8 cellular contexts compared by ENCODE assay signal in genomic region chr16:57185446-57185944, GRCh38. TPM values are rescaled to one million over a fixed set of nuclear protein-coding genes. Genes with fewer than 3 reads are reported as not detected.
DNase-seq lines count a peak whose midpoint lies in the region; FAIRE-seq and TF ChIP-seq lines count a peak whose summit lies in the region.

No MANE protein-coding gene starts in this region.

- peak overlapping the region; percentile 99 for H3K27ac Mint-ChIP-seq in astrocyte (ENCODE audit: unreplicated experiment)

- H3K9me3 Mint-ChIP-seq in astrocyte (ENCODE audit: unreplicated experiment), result no peaks in the 10 kb centered on the region

- H3K27me3 Mint-ChIP-seq in astrocyte (ENCODE audit: low read depth, unreplicated experiment), result no peaks in the 10 kb centered on the region

- H3K4me1 Mint-ChIP-seq in astrocyte (ENCODE audit: low read depth, unreplicated experiment), result peaks cover 22% of the 10 kb centered on the region

- no peak; the same call in 1 of the 2 replicates for TF ChIP-seq POLR2A in H54 (IDR thresholded peaks at IDR 0.05; ENCODE audit: low read depth, low read length)

- H3K79me2 ChIP-seq in astrocyte (ENCODE audit: insufficient read depth, low read length), result peaks cover 94% of the 10 kb centered on the region

- H3K27ac ChIP-seq in astrocyte (ENCODE audit: low read depth, low read length), result peak overlapping the region; percentile 94

- no peaks in the 10 kb centered on the region for H3K36me3 ChIP-seq in astrocyte (ENCODE audit: insufficient read depth, low read length)

- peak overlapping the region; percentile 100 for H3K4me3 Mint-ChIP-seq in astrocyte (ENCODE audit: unreplicated experiment)

- H3K4me1 ChIP-seq in astrocyte (ENCODE audit: insufficient read depth, low read length), result peaks cover 15% of the 10 kb centered on the region

- H3K27me3 ChIP-seq in astrocyte (ENCODE audit: insufficient read depth, low read length), result no peaks in the 10 kb centered on the region

- FAIRE-seq in H54 (lab: Jason Lieb, UNC) (no peak), astrocyte (lab: Jason Lieb, UNC) (no peak)

- peaks cover 32% of the 10 kb centered on the region for H4K20me1 ChIP-seq in astrocyte (ENCODE audit: insufficient read depth, low read length)

- DNase-seq in stimulated activated CD4-positive, alpha-beta T cell treated with anti-CD3 and anti-CD28 coated beads, Interleukin-12 subunit alpha, Interleukin-12 subunit beta, amount 100 ng/mL, for 24 hours (ENCODE audit: low read depth in 2 of 2), result peak; percentile 1 to 5
- DNase-seq in stimulated activated CD4-positive, alpha-beta T cell treated with anti-CD3 and anti-CD28 coated beads, Interleukin-4, amount 100 ng/mL, for 4 hours, result no peak
- DNase-seq in H54 (ENCODE audit: insufficient read length, low spot score) (peak; percentile 30), LNCaP clone FGC (ENCODE audit: low read depth) (no peak), astrocyte (ENCODE audit: low read depth) (peak; percentile 47), hepatic stellate cell (ENCODE audit: low spot score) (peak; percentile 54), renal cortical epithelial cell (ENCODE audit: low read depth) (peak; percentile 53), COLO829 (ENCODE audit: low spot score) (no peak)

- TF ChIP-seq CTCF in LNCaP clone FGC (IDR thresholded peaks at IDR 0.05; ENCODE audit: control insufficient read depth, extremely low read depth, insufficient read depth), result no peak
- TF ChIP-seq CTCF in astrocyte (IDR thresholded peaks at IDR 0.05; ENCODE audit: insufficient read depth, low read depth, low read length), result no peak

- H3K4me2 ChIP-seq in astrocyte (ENCODE audit: low read length), result peak overlapping the region; percentile 95

- peak overlapping the region; percentile 90 for H2AFZ ChIP-seq in astrocyte (ENCODE audit: low read depth, low read length)

- H3K9me3 ChIP-seq in astrocyte (ENCODE audit: insufficient read depth, low read depth, low read length), result no peaks in the 10 kb centered on the region

- H3K36me3 Mint-ChIP-seq in astrocyte (ENCODE audit: low read depth, unreplicated experiment), result no peaks in the 10 kb centered on the region

- peak overlapping the region; percentile 98 for H3K4me3 ChIP-seq in LNCaP clone FGC (ENCODE audit: low read depth, low read length)
- H3K4me3 ChIP-seq in astrocyte (ENCODE audit: insufficient read depth, low read depth, low read length), result peak overlapping the region; percentile 89

- H3K9ac ChIP-seq in astrocyte (ENCODE audit: low read length), result peak overlapping the region; percentile 97

RNA-seq across cellular contexts. Expression of gene PSME3IP1, which starts 0.3 kb away (rescaled TPM):
- 71.9 and 78.8 TPM in 2 replicates for total RNA-seq in astrocyte
- 92.2 and 93.6 TPM in 2 replicates for total RNA-seq in renal cortical epithelial cell

RNA-seq across cellular contexts. Expression of gene RSPRY1, which starts 0.6 kb away (rescaled TPM):
- total RNA-seq in astrocyte (76.8 TPM in 2 replicates), renal cortical epithelial cell (73.8 and 91.1 TPM in 2 replicates)

RNA-seq across cellular contexts. Expression of gene ARL2BP, which starts 59.6 kb away (rescaled TPM):
- total RNA-seq in astrocyte (70.9 and 71.1 TPM in 2 replicates), renal cortical epithelial cell (71.2 and 105 TPM in 2 replicates)

Comparison
In these comparisons a context has a peak if more than half of its experiments do, and no peak if none do; other contexts are left out.
1. DNase-seq: peak in stimulated activated CD4-positive, alpha-beta T cell treated with anti-CD3 and anti-CD28 coated beads, Interleukin-12 subunit alpha, Interleukin-12 subunit beta, amount 100 ng/mL, for 24 hours (2 of 2), H54 (single experiment), astrocyte (single experiment), hepatic stellate cell (single experiment) and renal cortical epithelial cell (single experiment); none in stimulated activated CD4-positive, alpha-beta T cell treated with anti-CD3 and anti-CD28 coated beads, Interleukin-4, amount 100 ng/mL, for 4 hours (0 of 2), LNCaP clone FGC (single experiment) and COLO829 (single experiment).